Comparison of ENCODE assay signal across 8 cellular contexts in genomic region chr12:123634142-123634561, GRCh38. TPM values are rescaled to one million over a fixed set of nuclear protein-coding genes. Genes with fewer than 3 reads are reported as not detected.
DNase-seq lines count a peak whose midpoint lies in the region; ATAC-seq, FAIRE-seq and TF ChIP-seq lines count a peak whose summit lies in the region.

No MANE protein-coding gene starts in this region.

- no peak overlapping the region for H3K18ac ChIP-seq in H1 (ENCODE audit: extremely low read depth, low read length)

- no peak overlapping the region for H3K23ac ChIP-seq in H1 (ENCODE audit: insufficient read length)

- no peak overlapping the region for H4K8ac ChIP-seq in H1 (ENCODE audit: extremely low read depth, insufficient read depth, low read length)

- H2BK15ac ChIP-seq in H1 (ENCODE audit: low read length) = no peak overlapping the region

- H3K79me1 ChIP-seq in H1 (ENCODE audit: low read depth, low read length) = peaks cover 2% of the 10 kb centered on the region

- no peaks in the 10 kb centered on the region for H3K9me3 ChIP-seq in DOHH2 (ENCODE audit: control insufficient read depth, insufficient read depth, low read length)
- H3K9me3 ChIP-seq in OCI-LY1 (ENCODE audit: low read length) = no peaks in the 10 kb centered on the region
- no peaks in the 10 kb centered on the region for H3K9me3 ChIP-seq in H1 (ENCODE audit: insufficient read depth in 2 of 2, low read depth in 1 of 2, low read length in 1 of 2)

- no peaks in the 10 kb centered on the region for H3K27me3 Mint-ChIP-seq in osteocyte (ENCODE audit: unreplicated experiment)

- H3K36me3 ChIP-seq in DOHH2 (ENCODE audit: control insufficient read depth, low read length) (peaks cover 31% of the 10 kb centered on the region), OCI-LY1 (ENCODE audit: insufficient read depth, low read length) (peaks cover 19% of the 10 kb centered on the region), H1 (ENCODE audit: control insufficient read depth in 2 of 4, insufficient read depth in 4 of 4, low read length in 3 of 4) (peaks cover 0 to 14% (median 12%) of the 10 kb centered on the region in 4 experiments; a peak in 5 of 8 replicates)

- no peak for TF ChIP-seq POLR2A in H1 (IDR thresholded peaks at IDR 0.05; ENCODE audit: control extremely low read depth in 1 of 2, low read depth in 2 of 2, low read length in 2 of 2)

- peak overlapping the region; percentile 80; the same call in 1 of the 2 replicates for H2BK5ac ChIP-seq in H1 (ENCODE audit: low read depth, low read length)

- peak overlapping the region; percentile 18 for H4K5ac ChIP-seq in H1 (ENCODE audit: insufficient read length, low read depth, low read length)

- H3F3A ChIP-seq in DOHH2 (ENCODE audit: control insufficient read depth, insufficient read depth) (peaks cover 4% of the 10 kb centered on the region; the same call in 1 of the 2 replicates), OCI-LY1 (ENCODE audit: insufficient read depth, low read length) (no peaks in the 10 kb centered on the region)

- TF ChIP-seq RAD21 in H1 (IDR thresholded peaks at IDR 0.05 in 1 of 2, conservative IDR thresholded peaks at IDR 0.05 in 1 of 2; ENCODE audit: low read depth in 2 of 2, low read length in 2 of 2) = no peak

- no peak overlapping the region for H2AK5ac ChIP-seq in H1 (ENCODE audit: low read depth, low read length)

- peak overlapping the region; percentile 95 for H3K27ac Mint-ChIP-seq in osteocyte (ENCODE audit: unreplicated experiment)

- no peak overlapping the region for H2BK12ac ChIP-seq in H1 (ENCODE audit: low read depth, low read length)

- no peaks in the 10 kb centered on the region for H3K27me3 ChIP-seq in DOHH2 (ENCODE audit: control insufficient read depth, low read length)
- H3K27me3 ChIP-seq in OCI-LY1 (ENCODE audit: insufficient read depth, low read length) = no peaks in the 10 kb centered on the region
- H3K27me3 ChIP-seq in H1 (replicated peaks in 1 of 4; ENCODE audit: control insufficient read depth in 3 of 4, extremely low read depth in 1 of 4, insufficient read depth in 3 of 4, low read length in 3 of 4) = no peaks in the 10 kb centered on the region

- no peak for TF ChIP-seq EP300 in H1 (IDR thresholded peaks at IDR 0.05; ENCODE audit: borderline replicate concordance in 1 of 2, low read depth in 2 of 2, low read length in 2 of 2)

- H3K79me2 ChIP-seq in DOHH2 (ENCODE audit: control insufficient read depth, low read length) (peaks cover 79% of the 10 kb centered on the region), OCI-LY1 (ENCODE audit: insufficient read depth, low read length) (peaks cover 31% of the 10 kb centered on the region), H1 (ENCODE audit: control insufficient read depth in 1 of 2, insufficient read depth in 2 of 2, low read length in 2 of 2) (peaks cover 0 to 20% of the 10 kb centered on the region in 2 experiments; a peak in 2 of 4 replicates)

- DNase-seq in H1 (ENCODE audit: low read depth in 1 of 2, low spot score in 2 of 2) (no peak), osteocyte (ENCODE audit: extremely low spot score, unreplicated experiment) (no peak), OCI-M2 (lab: John Stamatoyannopoulos, UW; ENCODE audit: unreplicated experiment) (no peak), hypothalamus (lab: John Stamatoyannopoulos, UW) (no peak), NCI-H748 treated with DMSO at 0.1 percent for 48 hours (lab: John Stamatoyannopoulos, UW) (no peak)

- H3K4me3 ChIP-seq in DOHH2 (ENCODE audit: low read length) (peak overlapping the region; percentile 99), OCI-LY1 (ENCODE audit: low read depth, low read length, poor library complexity, severe bottlenecking) (peak overlapping the region; percentile 92), H1 (ENCODE audit: extremely low read depth in 1 of 4, insufficient read depth in 2 of 4, low read depth in 3 of 4, low read length in 4 of 4) (peak overlapping the region; percentile 75 to 94 (median 92))

- CTCF ChIA-PET in H1 (lab: Charles Lee; ENCODE audit: partially characterized antibody) = no interaction called here

- peaks cover 24% of the 10 kb centered on the region for H3K4me1 Mint-ChIP-seq in osteocyte (ENCODE audit: unreplicated experiment)

- H2AFZ ChIP-seq in OCI-LY1 (ENCODE audit: low read length) (no peak overlapping the region), H1 (ENCODE audit: low read length) (no peak overlapping the region)

- TF ChIP-seq CTCF in DOHH2 (IDR thresholded peaks at IDR 0.05; ENCODE audit: low read depth, low read length, poor library complexity, severe bottlenecking) = no peak
- TF ChIP-seq CTCF in OCI-LY1 (IDR thresholded peaks at IDR 0.05; ENCODE audit: low read length) = no peak
- TF ChIP-seq CTCF in H1 (IDR thresholded peaks at IDR 0.05; ENCODE audit: control extremely low read depth in 1 of 3, insufficient read depth in 1 of 3, low read depth in 1 of 3, low read length in 3 of 3) = no peak
- TF ChIP-seq CTCF in osteocyte (IDR thresholded peaks at IDR 0.05) = no peak

- H3K9me2 ChIP-seq in DOHH2 (replicated peaks; ENCODE audit: control insufficient read depth, low read length) (no peaks in the 10 kb centered on the region), OCI-LY1 (ENCODE audit: low read depth, low read length) (no peaks in the 10 kb centered on the region)

- FAIRE-seq in H1 (lab: Jason Lieb, UNC) = no peak

- H3K36me3 Mint-ChIP-seq in osteocyte (ENCODE audit: unreplicated experiment) = peaks cover 15% of the 10 kb centered on the region

- peaks cover 3% of the 10 kb centered on the region; the same call in 1 of the 2 replicates for H3K23me2 ChIP-seq in H1 (ENCODE audit: low read depth, low read length)

- POLR2A ChIA-PET in H1 (lab: Charles Lee; ENCODE audit: partially characterized antibody) = interaction anchor here (0.9 to 3.1 kb wide), 6 partner anchors 9 to 401 kb away, joined by 3 to 14 read pairs (median 6); partner anchors contain the start of genes ATP6V0A2, DDX55, MPHOSPH9 and MTRFR

- no peak overlapping the region for H2BK20ac ChIP-seq in H1 (ENCODE audit: low read length)

- no peak overlapping the region for H3K4ac ChIP-seq in H1 (replicated peaks; ENCODE audit: insufficient read length, low read depth, low read length)

- 38% methylated on average over 19 of the region's 19 CpGs; no CpG with 5 or more reads in 1 of the 2 experiments for WGBS in H1 (ENCODE audit: extremely low coverage in 1 of 2, insufficient coverage in 1 of 2, insufficient read length in 1 of 2, insufficient replicate concordance in 2 of 2, low coverage in 1 of 2, low lambda C conversion rate in 2 of 2, missing lambda C conversion rate in 1 of 2), 2 experiments

- H3K9ac ChIP-seq in OCI-LY1 (ENCODE audit: low read length) (peak overlapping the region; percentile 98), H1 (replicated peaks in 1 of 4; ENCODE audit: extremely low read depth in 1 of 4, low read depth in 3 of 4, low read length in 3 of 4) (peak overlapping the region; percentile 66 to 94 (median 86))

- 0 out of 2 replicates have a peak, but pooled peaks cover 4% of the 10 kb centered on the region for H4K20me1 ChIP-seq in DOHH2 (ENCODE audit: control insufficient read depth, insufficient read depth, low read depth, low read length)
- H4K20me1 ChIP-seq in OCI-LY1 (ENCODE audit: insufficient read depth, low read length) = no peaks in the 10 kb centered on the region
- peaks cover 0 to 2% of the 10 kb centered on the region in 2 experiments for H4K20me1 ChIP-seq in H1 (replicated peaks in 1 of 2; ENCODE audit: control insufficient read depth in 1 of 2, insufficient read depth in 2 of 2, low read length in 2 of 2)

- no peaks in the 10 kb centered on the region for H3K9me3 Mint-ChIP-seq in osteocyte (ENCODE audit: unreplicated experiment)

- H3K4me1 ChIP-seq in DOHH2 (ENCODE audit: control insufficient read depth, low read length) (peaks cover 12% of the 10 kb centered on the region), OCI-LY1 (ENCODE audit: insufficient read depth, low read length, severe bottlenecking) (peaks cover 22% of the 10 kb centered on the region), H1 (replicated peaks in 1 of 4; ENCODE audit: control insufficient read depth in 3 of 4, insufficient read depth in 4 of 4, low read length in 3 of 4) (peaks cover 0 to 4% (median 0%) of the 10 kb centered on the region in 4 experiments; a peak in 3 of 7 replicates)

- no peak overlapping the region for H3K56ac ChIP-seq in H1 (replicated peaks; ENCODE audit: insufficient read length, low read depth, low read length)

- peak overlapping the region; percentile 59 for H3K4me2 ChIP-seq in DOHH2 (ENCODE audit: low read length)
- peak overlapping the region; percentile 91 for H3K4me2 ChIP-seq in OCI-LY1 (ENCODE audit: low read length)
- peak overlapping the region; percentile 63 to 81 for H3K4me2 ChIP-seq in H1 (ENCODE audit: insufficient read depth in 1 of 2, low read depth in 2 of 2, low read length in 2 of 2)

- H3K27ac ChIP-seq in DOHH2 (ENCODE audit: low read depth, low read length) = peak overlapping the region; percentile 38
- peak overlapping the region; percentile 24 for H3K27ac ChIP-seq in OCI-LY1 (ENCODE audit: low read depth, low read length, poor library complexity, severe bottlenecking)
- peak overlapping the region; percentile 81 for H3K27ac ChIP-seq in H1 (ENCODE audit: low read depth, low read length)

- no peak overlapping the region for H4K91ac ChIP-seq in H1 (replicated peaks; ENCODE audit: insufficient read length, low read length)

- no peak overlapping the region for H3K14ac ChIP-seq in H1 (ENCODE audit: insufficient read length)

- no peak for ATAC-seq in HG02885 (IDR thresholded peaks at IDR 0.05; ENCODE audit: poor library complexity, unreplicated experiment)

- no peak overlapping the region for H2BK120ac ChIP-seq in H1 (replicated peaks; ENCODE audit: low read depth, low read length)

- H3K4me3 Mint-ChIP-seq in osteocyte (ENCODE audit: unreplicated experiment) = peak overlapping the region; percentile 92

RNA-seq across cellular contexts. Expression of gene GTF2H3, which starts 0.5 kb away (rescaled TPM):
- 32.1 and 35.8 TPM in 2 replicates for total RNA-seq in H1 (2021; fragmentation: NEBNext Ultra II Directional; extraction: Animal tissue kit (Norgen Biotek cat#: 25700))
- polyA plus RNA-seq in H1 (2011; rRNA removed) = 15.0 and 21.0 TPM in 2 replicates
- polyA plus RNA-seq in H1 (2011; cell fraction: cytosol; rRNA removed) = 18.8 TPM
- 5.6 TPM for polyA plus RNA-seq in H1 (2011; cell fraction: nucleus; rRNA removed)
- polyA plus RNA-seq in H1 (2012, experiment 1 of 2) = 18.2 to 31.8 TPM (median 23.7 TPM) in 4 replicates
- polyA plus RNA-seq in H1 (2012, experiment 2 of 2) = 7.4 TPM
- 15.3 TPM for polyA plus RNA-seq in H1 (2013, experiment 1 of 2)
- 19.3 TPM for polyA plus RNA-seq in H1 (2013, experiment 2 of 2)
- 41.7 and 50.3 TPM in 2 replicates for polyA minus RNA-seq in H1 (2011; rRNA and poly(A)+ RNA removed)
- 8.0 TPM for polyA minus RNA-seq in H1 (2011; cell fraction: cytosol; rRNA and poly(A)+ RNA removed)
- 18.5 TPM for polyA minus RNA-seq in H1 (2011; cell fraction: nucleus; rRNA and poly(A)+ RNA removed)
- total RNA-seq in osteocyte = 29.5 and 29.7 TPM in 2 replicates

RNA-seq across cellular contexts. Expression of gene EIF2B1, which starts 0.7 kb away (rescaled TPM):
- 48.3 and 49.9 TPM in 2 replicates for total RNA-seq in H1 (2021; fragmentation: NEBNext Ultra II Directional; extraction: Animal tissue kit (Norgen Biotek cat#: 25700))
- 21.8 and 24.9 TPM in 2 replicates for polyA plus RNA-seq in H1 (2011; rRNA removed)
- polyA plus RNA-seq in H1 (2011; cell fraction: cytosol; rRNA removed) = 32.0 TPM
- 33.1 TPM for polyA plus RNA-seq in H1 (2011; cell fraction: nucleus; rRNA removed)
- polyA plus RNA-seq in H1 (2012, experiment 1 of 2) = 37.4 to 41.8 TPM (median 40.7 TPM) in 4 replicates
- polyA plus RNA-seq in H1 (2012, experiment 2 of 2) = 10.2 TPM
- polyA plus RNA-seq in H1 (2013, experiment 1 of 2) = 33.0 TPM
- polyA plus RNA-seq in H1 (2013, experiment 2 of 2) = 30.9 TPM
- 19.8 and 20.1 TPM in 2 replicates for polyA minus RNA-seq in H1 (2011; rRNA and poly(A)+ RNA removed)
- 9.8 TPM for polyA minus RNA-seq in H1 (2011; cell fraction: cytosol; rRNA and poly(A)+ RNA removed)
- polyA minus RNA-seq in H1 (2011; cell fraction: nucleus; rRNA and poly(A)+ RNA removed) = 12.2 TPM
- total RNA-seq in osteocyte = 45.8 and 47.6 TPM in 2 replicates

RNA-seq across cellular contexts. Expression of gene DDX55, which starts 32.3 kb away (rescaled TPM):
- 35.1 and 37.7 TPM in 2 replicates for total RNA-seq in H1 (2021; fragmentation: NEBNext Ultra II Directional; extraction: Animal tissue kit (Norgen Biotek cat#: 25700))
- 25.8 and 42.1 TPM in 2 replicates for polyA plus RNA-seq in H1 (2011; rRNA removed)
- 37.6 TPM for polyA plus RNA-seq in H1 (2011; cell fraction: cytosol; rRNA removed)
- polyA plus RNA-seq in H1 (2011; cell fraction: nucleus; rRNA removed) = 59.7 TPM
- 37.8 to 44.8 TPM (median 40.9 TPM) in 4 replicates for polyA plus RNA-seq in H1 (2012, experiment 1 of 2)
- polyA plus RNA-seq in H1 (2012, experiment 2 of 2) = 6.6 TPM
- polyA plus RNA-seq in H1 (2013, experiment 1 of 2) = 34.7 TPM
- polyA plus RNA-seq in H1 (2013, experiment 2 of 2) = 29.6 TPM
- polyA minus RNA-seq in H1 (2011; rRNA and poly(A)+ RNA removed) = 27.1 and 29.9 TPM in 2 replicates
- 29.1 TPM for polyA minus RNA-seq in H1 (2011; cell fraction: cytosol; rRNA and poly(A)+ RNA removed)
- polyA minus RNA-seq in H1 (2011; cell fraction: nucleus; rRNA and poly(A)+ RNA removed) = 37.0 TPM
- 19.3 and 21.6 TPM in 2 replicates for total RNA-seq in osteocyte

RNA-seq across cellular contexts. Expression of gene TCTN2, which starts 36.8 kb away (rescaled TPM):
- 7.2 and 8.4 TPM in 2 replicates for total RNA-seq in H1 (2021; fragmentation: NEBNext Ultra II Directional; extraction: Animal tissue kit (Norgen Biotek cat#: 25700))
- 7.5 and 7.8 TPM in 2 replicates for polyA plus RNA-seq in H1 (2011; rRNA removed)
- polyA plus RNA-seq in H1 (2011; cell fraction: cytosol; rRNA removed) = 5.5 TPM
- polyA plus RNA-seq in H1 (2011; cell fraction: nucleus; rRNA removed) = 7.4 TPM
- 7.1 to 8.2 TPM (median 7.9 TPM) in 4 replicates for polyA plus RNA-seq in H1 (2012, experiment 1 of 2)
- polyA plus RNA-seq in H1 (2012, experiment 2 of 2) = 3.1 TPM
- 9.0 TPM for polyA plus RNA-seq in H1 (2013, experiment 1 of 2)
- polyA plus RNA-seq in H1 (2013, experiment 2 of 2) = 9.7 TPM
- polyA minus RNA-seq in H1 (2011; rRNA and poly(A)+ RNA removed) = 10.9 and 14.4 TPM in 2 replicates
- polyA minus RNA-seq in H1 (2011; cell fraction: cytosol; rRNA and poly(A)+ RNA removed) = 6.0 TPM
- 4.2 TPM for polyA minus RNA-seq in H1 (2011; cell fraction: nucleus; rRNA and poly(A)+ RNA removed)
- 12.8 and 13.7 TPM in 2 replicates for total RNA-seq in osteocyte

RNA-seq across cellular contexts. Expression of gene TMED2, which starts 49.8 kb away (rescaled TPM):
- 227 and 235 TPM in 2 replicates for total RNA-seq in H1 (2021; fragmentation: NEBNext Ultra II Directional; extraction: Animal tissue kit (Norgen Biotek cat#: 25700))
- polyA plus RNA-seq in H1 (2011; rRNA removed) = 57.1 and 122 TPM in 2 replicates
- 94.8 TPM for polyA plus RNA-seq in H1 (2011; cell fraction: cytosol; rRNA removed)
- polyA plus RNA-seq in H1 (2011; cell fraction: nucleus; rRNA removed) = 40.0 TPM
- polyA plus RNA-seq in H1 (2012, experiment 1 of 2) = 150 to 270 TPM (median 153 TPM) in 4 replicates
- polyA plus RNA-seq in H1 (2012, experiment 2 of 2) = 20.6 TPM
- 180 TPM for polyA plus RNA-seq in H1 (2013, experiment 1 of 2)
- 251 TPM for polyA plus RNA-seq in H1 (2013, experiment 2 of 2)
- polyA minus RNA-seq in H1 (2011; rRNA and poly(A)+ RNA removed) = 77.6 and 102 TPM in 2 replicates
- polyA minus RNA-seq in H1 (2011; cell fraction: cytosol; rRNA and poly(A)+ RNA removed) = 80.7 TPM
- 33.2 TPM for polyA minus RNA-seq in H1 (2011; cell fraction: nucleus; rRNA and poly(A)+ RNA removed)
- total RNA-seq in osteocyte = 285 and 304 TPM in 2 replicates

Comparison
In these comparisons a context has a peak if more than half of its experiments do, and no peak if none do; other contexts are left out.
1. H3K27ac ChIP-seq: peak in every context shown above with its lines; median percentile 81 in H1; 38 in DOHH2; 24 in OCI-LY1.